In genomic region chr15:59996498-59997041, GRCh38 we compare ENCODE assay signal across 10 cellular contexts. TPM values are rescaled to one million over a fixed set of nuclear protein-coding genes. Genes with fewer than 3 reads are reported as not detected.
A peak's percentile ranks its signal among the peaks of the same experiment; 100 is the strongest.
DNase-seq lines count a peak whose midpoint lies in the region; ATAC-seq, FAIRE-seq and TF ChIP-seq lines count a peak whose summit lies in the region.
"Had no signal": no experiment of that assay in that cellular context is flagged by ENCODE, and none has a peak within 500 bp of the region (broad histone marks: within the 10 kb centered on the region; RNA-seq: fewer than 3 reads in every experiment).

No MANE protein-coding gene starts in this region.

- H2AFZ ChIP-seq in GM12878 (ENCODE audit: control insufficient read depth, low read depth, low read length): no peak overlapping the region; the same call in 1 of the 2 replicates

- H3K79me2 ChIP-seq in GM12878 (ENCODE audit: control insufficient read depth, insufficient read depth, low read length): no peaks in the 10 kb centered on the region

- no peak for TF ChIP-seq RAD21 in GM12878 (IDR thresholded peaks at IDR 0.05; ENCODE audit: insufficient read depth, low read depth, low read length)

- H3K27ac Mint-ChIP-seq in nephron: no peak overlapping the region

- H3K9me3 ChIP-seq in HEK293 (ENCODE audit: control insufficient read depth, insufficient read depth, low read depth, low read length) (no peaks in the 10 kb centered on the region), GM12878 (replicated peaks; ENCODE audit: control insufficient read depth, insufficient read depth, low read length) (no peaks in the 10 kb centered on the region; the same call in 2 of the 3 replicates)

- POLR2A ChIA-PET in HEK293 (lab: Yijun Ruan, JAX): interaction anchor here (1.6 kb wide), 1 partner anchor 10 kb away, joined by 5 read pairs; no protein-coding TSS in a partner anchor
- POLR2A ChIA-PET in GM12878 (lab: Charles Lee): no interaction called here

- no peak for TF ChIP-seq CTCF in HEK293 (tag by site-specific recombination; IDR thresholded peaks at IDR 0.05)
- no peak for TF ChIP-seq CTCF in GM12878 (IDR thresholded peaks at IDR 0.05 in 2 of 3, conservative IDR thresholded peaks at IDR 0.05 in 1 of 3; ENCODE audit: control insufficient read depth in 2 of 3, extremely low read depth in 1 of 3, insufficient read depth in 1 of 3, low read depth in 3 of 3, low read length in 3 of 3)
- TF ChIP-seq CTCF in nephron (IDR thresholded peaks at IDR 0.05; ENCODE audit: unreplicated experiment in 3 of 3): no peak

- H3K27ac ChIP-seq in HEK293 (ENCODE audit: extremely low read depth, low read depth, low read length) (peak overlapping the region; percentile 79; the same call in 1 of the 2 replicates), GM12878 (ENCODE audit: control insufficient read depth, insufficient read depth) (no peak overlapping the region)

- in situ Hi-C loops in GM12878 (cut with MboI): no loop called here

- intact Hi-C loops in GM12878 (cut with micrococcal nuclease; ENCODE audit: unreplicated experiment): no loop called here

- H3K36me3 Mint-ChIP-seq in nephron (ENCODE audit: low read depth): no peaks in the 10 kb centered on the region

- DNase-seq in DMS114 treated with DMSO at 0.1 percent for 48 hours (lab: John Stamatoyannopoulos, UW; ENCODE audit: unreplicated experiment) (peak; percentile 38), GM12878 (ENCODE audit: low read depth, low spot score) (no peak)
- no peak for DNase-seq in stimulated activated naive CD4-positive, alpha-beta T cell treated with Interleukin-2 at 50 U/mL for 16 hours (lab: John Stamatoyannopoulos, UW)
- DNase-seq: aorta had no signal

- peak overlapping the region; percentile 20 for H3K4me3 ChIP-seq in HEK293 (ENCODE audit: low read depth, low read length)
- H3K4me3 ChIP-seq in GM12878: 0 out of 2 replicates have a peak overlapping the region, but pooled peaks have one; percentile 41
- H3K4me3 ChIP-seq: K562 had no signal

- ATAC-seq in GM12878 (no peak; the same call in 2 of the 3 replicates), GM21825 (IDR thresholded peaks at IDR 0.05; ENCODE audit: unreplicated experiment) (no peak), HG03571 (IDR thresholded peaks at IDR 0.05; ENCODE audit: unreplicated experiment) (no peak), GM19463 (IDR thresholded peaks at IDR 0.05; ENCODE audit: unreplicated experiment) (no peak)

- H3K4me2 ChIP-seq in GM12878 (ENCODE audit: control insufficient read depth, insufficient read depth): peak overlapping the region; percentile 79

- H4K20me1 ChIP-seq in GM12878 (ENCODE audit: control insufficient read depth, insufficient read depth): no peaks in the 10 kb centered on the region

- no peak for TF ChIP-seq POLR2A in GM12878 (IDR thresholded peaks at IDR 0.05; ENCODE audit: low read depth, low read length)

- H3K4me1 ChIP-seq in HEK293 (ENCODE audit: control insufficient read depth, insufficient read depth, low read length): peaks cover 23% of the 10 kb centered on the region
- H3K4me1 ChIP-seq in GM12878 (ENCODE audit: control insufficient read depth, insufficient read depth, low read length): no peaks in the 10 kb centered on the region

- RAD21 ChIA-PET in GM12878 (lab: Charles Lee; ENCODE audit: unreplicated experiment): interaction anchor here (1.0 kb wide), 1 partner anchor 184 kb away, joined by 4 read pairs; no protein-coding TSS in a partner anchor

- no peaks in the 10 kb centered on the region for H3K9me3 Mint-ChIP-seq in nephron

- H3K36me3 ChIP-seq in HEK293 (ENCODE audit: control insufficient read depth in 2 of 2, insufficient read depth in 1 of 2, low read length in 2 of 2) (no peaks in the 10 kb centered on the region), GM12878 (ENCODE audit: control insufficient read depth in 2 of 2, insufficient read depth in 2 of 2, low read length in 1 of 2) (no peaks in the 10 kb centered on the region)

- CTCF ChIA-PET in HEK293 (lab: Yijun Ruan, JAX): interaction anchor here (0.6 to 2.3 kb wide), 4 partner anchors 71 to 134 kb away, joined by 3 to 10 read pairs (median 3); no protein-coding TSS in a partner anchor
- CTCF ChIA-PET in GM12878 (lab: Yijun Ruan, JAX): interaction anchor here (1.1 kb wide), 1 partner anchor 12 kb away, joined by 3 read pairs; no protein-coding TSS in a partner anchor

- peaks cover 14 to 52% of the 10 kb centered on the region in 2 experiments for H3K27me3 ChIP-seq in GM12878 (replicated peaks in 1 of 2; ENCODE audit: control insufficient read depth in 2 of 2, insufficient read depth in 2 of 2, low read length in 1 of 2)

- no TSS peak for BruUV-seq in GM12878 (replicated peaks; lab: Mats Ljungman, UMichigan)

- WGBS in GM12878 (ENCODE audit: insufficient coverage, insufficient replicate concordance, low lambda C conversion rate, missing lambda C conversion rate): 18% methylated on average over 21 of the region's 25 CpGs

- no peak for TF ChIP-seq EP300 in GM12878 (IDR thresholded peaks at IDR 0.05; ENCODE audit: borderline replicate concordance in 1 of 2, control insufficient read depth in 1 of 2, low read depth in 2 of 2, low read length in 2 of 2)

- SMC1A ChIA-PET in GM12878 (lab: Charles Lee; ENCODE audit: uncharacterized antibody, unreplicated experiment): no interaction called here

- FAIRE-seq in GM12878 (lab: Jason Lieb, UNC): no peak
- FAIRE-seq: K562 had no signal

- no peak overlapping the region for H3K9ac ChIP-seq in GM12878 (ENCODE audit: control insufficient read depth, insufficient read depth, low read length)

- H3K4me1 Mint-ChIP-seq in nephron: peaks cover 15% of the 10 kb centered on the region

- peak overlapping the region in 2 of 3 experiments; percentile 32 to 64 for H3K4me3 Mint-ChIP-seq in nephron

- peaks cover 100% of the 10 kb centered on the region for H3K27me3 Mint-ChIP-seq in nephron (ENCODE audit: low read depth)

TF ChIP-seq in HEK293, 187 proteins besides CTCF, POLR2A, EP300 and RAD21 (continues in another document):
- TF ChIP-seq BCL11B (tag by site-specific recombination; IDR thresholded peaks at IDR 0.05; ENCODE audit: low read depth) (no peak), ZIC2 (tag by site-specific recombination; IDR thresholded peaks at IDR 0.05) (no peak), ZNF114 (tag by site-specific recombination; IDR thresholded peaks at IDR 0.05) (no peak)

TF ChIP-seq in GM12878, 131 proteins besides CTCF, POLR2A, EP300 and RAD21 (continues in another document):
- no peak for TF ChIP-seq MTA3 (IDR thresholded peaks at IDR 0.05; ENCODE audit: borderline replicate concordance, low read length)
- TF ChIP-seq CHD2 (IDR thresholded peaks at IDR 0.05; ENCODE audit: borderline replicate concordance, low read depth, low read length): no peak
- TF ChIP-seq, protein P1, sequence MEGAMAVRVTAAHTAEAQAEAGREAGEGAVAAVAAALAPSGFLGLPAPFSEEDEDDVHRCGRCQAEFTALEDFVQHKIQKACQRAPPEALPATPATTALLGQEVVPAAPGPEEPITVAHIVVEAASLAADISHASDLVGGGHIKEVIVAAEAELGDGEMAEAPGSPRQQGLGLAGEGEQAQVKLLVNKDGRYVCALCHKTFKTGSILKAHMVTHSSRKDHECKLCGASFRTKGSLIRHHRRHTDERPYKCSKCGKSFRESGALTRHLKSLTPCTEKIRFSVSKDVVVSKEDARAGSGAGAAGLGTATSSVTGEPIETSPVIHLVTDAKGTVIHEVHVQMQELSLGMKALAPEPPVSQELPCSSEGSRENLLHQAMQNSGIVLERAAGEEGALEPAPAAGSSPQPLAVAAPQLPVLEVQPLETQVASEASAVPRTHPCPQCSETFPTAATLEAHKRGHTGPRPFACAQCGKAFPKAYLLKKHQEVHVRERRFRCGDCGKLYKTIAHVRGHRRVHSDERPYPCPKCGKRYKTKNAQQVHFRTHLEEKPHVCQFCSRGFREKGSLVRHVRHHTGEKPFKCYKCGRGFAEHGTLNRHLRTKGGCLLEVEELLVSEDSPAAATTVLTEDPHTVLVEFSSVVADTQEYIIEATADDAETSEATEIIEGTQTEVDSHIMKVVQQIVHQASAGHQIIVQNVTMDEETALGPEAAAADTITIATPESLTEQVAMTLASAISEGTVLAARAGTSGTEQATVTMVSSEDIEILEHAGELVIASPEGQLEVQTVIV (IDR thresholded peaks at IDR 0.05; ENCODE audit: borderline replicate concordance, partially characterized antibody): no peak
- no peak for TF ChIP-seq BCLAF1 (IDR thresholded peaks at IDR 0.05)

RNA-seq across cellular contexts. Expression of gene FOXB1, which starts 7.5 kb away (rescaled TPM):
- total RNA-seq in GM12878 (2013; cell fraction: nucleolus; rRNA removed): not detected in 2 replicates
- total RNA-seq in GM12878 (2014; rRNA removed) (not detected in 2 replicates), GM12878 (2014; rRNA removed; fragmentation: Illumina TruSeq; extraction: Trizol) (not detected in 2 replicates), GM12878 (2021) (not detected in 2 replicates)
- not detected for polyA plus RNA-seq in GM12878 (2011; ENCODE audit: low read depth)
- polyA plus RNA-seq in GM12878 (2011; rRNA removed) (not detected in 2 replicates), GM12878 (2014; fragmentation: Illumina TruSeq; extraction: Trizol) (not detected in 2 replicates), GM12878 (2014; fragmentation: Nextera tagmentation; extraction: Ambion mirVana) (not detected), GM12878 (2014; rRNA removed) (not detected in 2 replicates), GM12878 (2016; fragmentation: Nextera tagmentation; extraction: Ambion mirVana) (not detected)
- not detected in 2 replicates for polyA plus RNA-seq in GM12878 (2011; cell fraction: cytosol; rRNA removed)
- polyA plus RNA-seq in GM12878 (2011; cell fraction: nucleus; rRNA removed): not detected in 2 replicates
- 0.03 and 0.05 TPM in 2 replicates for polyA plus RNA-seq in GM12878 (2012)
- 0.10 TPM in 1 of 2 replicates, not detected in the other for polyA minus RNA-seq in GM12878 (2011; rRNA and poly(A)+ RNA removed)
- not detected in 2 replicates for polyA minus RNA-seq in GM12878 (2011; cell fraction: cytosol; rRNA and poly(A)+ RNA removed)
- not detected in 2 replicates for polyA minus RNA-seq in GM12878 (2011; cell fraction: nucleus; rRNA and poly(A)+ RNA removed)
- total RNA-seq: aorta, K562 had no signal
- polyA plus RNA-seq: aorta, K562 had no signal
